Comparison of ENCODE assay signal across 19 cellular contexts in the genomic region with DNA sequence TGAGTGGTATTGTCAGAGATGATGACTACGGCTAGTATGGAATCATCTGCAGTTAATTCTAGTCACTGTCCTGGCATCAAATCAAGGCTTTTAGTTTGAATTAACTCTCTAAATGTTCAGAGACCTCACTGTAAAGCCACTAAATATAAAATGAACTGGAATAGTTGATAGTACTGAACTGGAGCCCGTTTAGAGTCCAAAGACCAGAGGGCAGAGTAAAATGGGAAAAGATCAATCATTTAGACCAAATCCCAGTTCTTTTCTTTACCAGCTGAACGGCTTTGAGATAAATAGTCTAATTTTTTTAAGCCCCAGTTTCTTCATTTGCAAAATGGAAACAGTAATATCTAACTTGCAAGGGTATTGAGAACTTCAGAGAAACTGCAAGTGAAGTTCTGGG.
DNase-seq lines count a peak whose midpoint lies in the region; ATAC-seq, FAIRE-seq and TF ChIP-seq lines count a peak whose summit lies in the region.
"Had no signal": no experiment of that assay in that cellular context is flagged by ENCODE, and none has a peak within 500 bp of the region (broad histone marks: within the 10 kb centered on the region; RNA-seq: fewer than 3 reads in every experiment).

No MANE protein-coding gene starts in this region.

- TSS peak; percentile 88 for BruUV-seq in endothelial cell of umbilical vein (replicated peaks; lab: Mats Ljungman, UMichigan)

- H3K4me1 ChIP-seq in left ventricle myocardium inferior (peaks cover 28% of the 10 kb centered on the region), endothelial cell of umbilical vein (ENCODE audit: control insufficient read depth, extremely low read depth, insufficient read depth, low read length) (no peaks in the 10 kb centered on the region), right lobe of liver (peaks cover 0 to 15% (median 5%) of the 10 kb centered on the region in 4 donors), skeletal muscle tissue (ENCODE audit: control insufficient read depth in 3 of 3, insufficient read depth in 3 of 3, low read length in 3 of 3) (peaks cover 0 to 8% (median 0%) of the 10 kb centered on the region in 3 donors)
- H3K4me1 ChIP-seq: BE2C had no signal

- TF ChIP-seq POLR2A in endothelial cell of umbilical vein (IDR thresholded peaks at IDR 0.05; ENCODE audit: low read depth, low read length), result no peak
- TF ChIP-seq POLR2A in right lobe of liver (IDR thresholded peaks at IDR 0.05), result no peak

- H3K36me3 Mint-ChIP-seq in T-helper 17 cell (ENCODE audit: low read depth), result no peaks in the 10 kb centered on the region
- H3K36me3 Mint-ChIP-seq: CD14-positive monocyte had no signal

- H3K9me1 ChIP-seq in endothelial cell of umbilical vein (replicated peaks; ENCODE audit: control insufficient read depth, extremely low read depth, insufficient read depth, low read length), result no peaks in the 10 kb centered on the region

- ATAC-seq in left cardiac atrium, result no peak
- ATAC-seq in right lobe of liver, result peak; percentile 71 to 80 (median 72)
- no peak for ATAC-seq in T-helper 17 cell

- no peaks in the 10 kb centered on the region for H3K36me3 ChIP-seq in left ventricle myocardium inferior
- no peaks in the 10 kb centered on the region for H3K36me3 ChIP-seq in endothelial cell of umbilical vein (ENCODE audit: control insufficient read depth in 2 of 2, extremely low read depth in 1 of 2, insufficient read depth in 2 of 2, low read length in 2 of 2)
- no peaks in the 10 kb centered on the region for H3K36me3 ChIP-seq in right lobe of liver
- H3K36me3 ChIP-seq in skeletal muscle tissue (ENCODE audit: control insufficient read depth in 3 of 3, insufficient read depth in 3 of 3, low read length in 3 of 3), result no peaks in the 10 kb centered on the region
- H3K36me3 ChIP-seq: BE2C had no signal

- H3K4me2 ChIP-seq in endothelial cell of umbilical vein (ENCODE audit: insufficient read depth, low read length), result no peak overlapping the region

- H3K79me2 ChIP-seq in endothelial cell of umbilical vein (ENCODE audit: control insufficient read depth, insufficient read depth, low read length), result no peaks in the 10 kb centered on the region

- POLR2A ChIA-PET in endothelial cell of umbilical vein (lab: Charles Lee), result no interaction called here

- TF ChIP-seq CTCF in left ventricle myocardium inferior (IDR thresholded peaks at IDR 0.05; ENCODE audit: borderline replicate concordance), result no peak
- no peak for TF ChIP-seq CTCF in endothelial cell of umbilical vein (IDR thresholded peaks at IDR 0.05; ENCODE audit: extremely low read depth in 1 of 2, insufficient read depth in 1 of 2, low read depth in 1 of 2, low read length in 2 of 2)
- no peak for TF ChIP-seq CTCF in right lobe of liver (IDR thresholded peaks at IDR 0.05)

- H3K27me3 Mint-ChIP-seq in T-helper 17 cell, result peaks cover 22% of the 10 kb centered on the region

- no peaks in the 10 kb centered on the region for H3K27me3 ChIP-seq in left ventricle myocardium inferior (ENCODE audit: low read depth)
- H3K27me3 ChIP-seq in endothelial cell of umbilical vein (ENCODE audit: control insufficient read depth in 2 of 2, insufficient read depth in 2 of 2, low read length in 2 of 2), result no peaks in the 10 kb centered on the region
- H3K27me3 ChIP-seq in right lobe of liver, result no peaks in the 10 kb centered on the region
- no peaks in the 10 kb centered on the region for H3K27me3 ChIP-seq in skeletal muscle tissue (ENCODE audit: control insufficient read depth in 3 of 3, insufficient read depth in 3 of 3, low read length in 3 of 3)
- H3K27me3 ChIP-seq: BE2C had no signal

- no peaks in the 10 kb centered on the region for H3K4me1 Mint-ChIP-seq in T-helper 17 cell
- H3K4me1 Mint-ChIP-seq: CD4-positive, alpha-beta memory T cell had no signal

- H3K9ac ChIP-seq in endothelial cell of umbilical vein (replicated peaks; ENCODE audit: extremely low read depth, insufficient read depth, low read length), result no peak overlapping the region
- no peak overlapping the region for H3K9ac ChIP-seq in skeletal muscle tissue (ENCODE audit: low read depth in 1 of 3, low read length in 3 of 3)

- no peak overlapping the region for H3K4me3 ChIP-seq in left ventricle myocardium inferior
- no peak overlapping the region for H3K4me3 ChIP-seq in endothelial cell of umbilical vein (replicated peaks in 1 of 3; ENCODE audit: insufficient read depth in 1 of 3, low read depth in 1 of 3, low read length in 3 of 3)
- no peak overlapping the region for H3K4me3 ChIP-seq in right lobe of liver
- H3K4me3 ChIP-seq in skeletal muscle tissue (ENCODE audit: low read length in 3 of 3), result no peak overlapping the region

- H3K4me3 Mint-ChIP-seq in T-helper 17 cell, result no peak overlapping the region
- H3K4me3 Mint-ChIP-seq: CD14-positive monocyte; CD4-positive, alpha-beta memory T cell had no signal

- WGBS in right lobe of liver (ENCODE audit: insufficient coverage, low coverage, low lambda C conversion rate, missing lambda C conversion rate), result 21% methylated on average over 3 of the region's 3 CpGs

- dilution Hi-C loops in endothelial cell of umbilical vein (cut with MboI; ENCODE audit: extremely low pct_ligation_motif_present, low sequenced_read_pairs), result no loop called here

- FAIRE-seq in endothelial cell of umbilical vein (lab: Jason Lieb, UNC), result no peak
- FAIRE-seq: A204.1, GM12891, GM19239, H1 had no signal

- H3K27ac ChIP-seq in left ventricle myocardium inferior (replicated peaks) (peak overlapping the region; percentile 60), endothelial cell of umbilical vein (ENCODE audit: insufficient read depth, low read depth, low read length) (no peak overlapping the region), right lobe of liver (no peak overlapping the region), skeletal muscle tissue (ENCODE audit: low read depth, low read length) (peak overlapping the region; percentile 27)

- H4K20me1 ChIP-seq in endothelial cell of umbilical vein (replicated peaks; ENCODE audit: control insufficient read depth, extremely low read depth, insufficient read depth, low read length), result no peaks in the 10 kb centered on the region

- H3K27ac Mint-ChIP-seq in T-helper 17 cell, result no peak overlapping the region
- H3K27ac Mint-ChIP-seq: CD14-positive monocyte; CD4-positive, alpha-beta memory T cell had no signal

- no peak overlapping the region for H2AFZ ChIP-seq in endothelial cell of umbilical vein (ENCODE audit: low read depth, low read length)

- intact Hi-C loops in left ventricle myocardium inferior (cut with micrococcal nuclease), result no loop called here
- intact Hi-C loops in left cardiac atrium (cut with DNase I), result no loop called here
- intact Hi-C loops in endothelial cell of umbilical vein (cut with micrococcal nuclease), result no loop called here
- intact Hi-C loops in right lobe of liver (cut with DNase I), result no loop called here

- CTCF ChIA-PET in endothelial cell of umbilical vein (lab: Charles Lee), result no interaction called here

- H3K9me3 ChIP-seq in left ventricle myocardium inferior (replicated peaks) (peaks cover 4% of the 10 kb centered on the region), endothelial cell of umbilical vein (replicated peaks; ENCODE audit: control insufficient read depth, insufficient read depth, low read length) (no peaks in the 10 kb centered on the region), right lobe of liver (no peaks in the 10 kb centered on the region), skeletal muscle tissue (ENCODE audit: control insufficient read depth in 3 of 3, low read length in 3 of 3) (no peaks in the 10 kb centered on the region), T-helper 17 cell (ENCODE audit: control insufficient read depth, low read length, poor library complexity, severe bottlenecking) (no peaks in the 10 kb centered on the region)
- H3K9me3 ChIP-seq: BE2C had no signal

- DNase-seq in left ventricle myocardium inferior (no peak), left cardiac atrium (no peak), endothelial cell of umbilical vein (ENCODE audit: low read depth, low spot score) (no peak), right lobe of liver (no peak), activated gamma-delta T cell treated with Interleukin-2 at 50 U/mL for 16 hours (no peak), H4 (ENCODE audit: low spot score) (no peak), T-helper 17 cell (no peak)
- DNase-seq: ACHN; BE2C; CD4-positive, alpha-beta memory T cell; DND-41; EL; HCEC 1CT had no signal

TF ChIP-seq in endothelial cell of umbilical vein, 7 proteins besides CTCF, POLR2A, EP300 and RAD21:
- no peak for TF ChIP-seq JUN (IDR thresholded peaks at IDR 0.05; ENCODE audit: borderline replicate concordance, insufficient read depth, insufficient read length, low read depth)
- no peak for TF ChIP-seq POLR2AphosphoS5 (IDR thresholded peaks at IDR 0.05; ENCODE audit: insufficient read depth, low read depth, low read length)
- TF ChIP-seq, protein P1, sequence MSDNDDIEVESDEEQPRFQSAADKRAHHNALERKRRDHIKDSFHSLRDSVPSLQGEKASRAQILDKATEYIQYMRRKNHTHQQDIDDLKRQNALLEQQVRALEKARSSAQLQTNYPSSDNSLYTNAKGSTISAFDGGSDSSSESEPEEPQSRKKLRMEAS (IDR thresholded peaks at IDR 0.05; ENCODE audit: insufficient read depth, insufficient read length), result no peak
- TF ChIP-seq MYC (IDR thresholded peaks at IDR 0.05; ENCODE audit: low read depth, low read length), result no peak
- TF ChIP-seq FOS (IDR thresholded peaks at IDR 0.05; ENCODE audit: borderline replicate concordance, insufficient read depth, low read length), result no peak
- TF ChIP-seq GATA2 (IDR thresholded peaks at IDR 0.05; ENCODE audit: insufficient read depth, insufficient read length, low read depth, low read length), result no peak
- no peak for TF ChIP-seq EZH2 (IDR thresholded peaks at IDR 0.05; ENCODE audit: borderline replicate concordance, low read depth, low read length, severe bottlenecking)

Comparison
In these comparisons a context has a peak if more than half of its experiments do, and no peak if none do; other contexts are left out.
1. H3K27ac ChIP-seq: peak in left ventricle myocardium inferior (single experiment) and skeletal muscle tissue (single experiment); none in endothelial cell of umbilical vein (single experiment) and right lobe of liver (0 of 3).
2. ATAC-seq: peak in right lobe of liver (4 of 4); none in left cardiac atrium (0 of 2) and T-helper 17 cell (single experiment).